ENCODE assay signal across 32 cellular contexts in genomic region chr9:25814023-25814422, GRCh38.
"Had no signal": no experiment of that assay in that cellular context is flagged by ENCODE, and none has a peak within 500 bp of the region (broad histone marks: within the 10 kb centered on the region; RNA-seq: fewer than 3 reads in every experiment).

No MANE protein-coding gene starts in this region.

- H3K9ac ChIP-seq: KMS-11 had no signal

- ATAC-seq: activated CD4-positive, alpha-beta T cell treated with anti-CD3 and anti-CD28 coated beads for 36 hours; activated naive CD4-positive, alpha-beta T cell treated with anti-CD3 and anti-CD28 coated beads, Interleukin-2, amount 50 U/mL, for 72 hours; activated T-cell treated with anti-CD3 and anti-CD28 coated beads, Interleukin-2, amount 50 U/mL, for 4 hours; body of pancreas; Right ventricle myocardium inferior; SK-N-SH treated with all-trans-retinoic acid at 6 μM for 48 hours had no signal

- H2AFZ ChIP-seq: PC-9 had no signal

- DNase-seq: activated CD4-positive, alpha-beta memory T cell treated with anti-CD3 and anti-CD28 coated beads for 36 hours; activated CD4-positive, alpha-beta T cell treated with anti-CD3 and anti-CD28 coated beads for 36 hours; activated CD4-positive, alpha-beta T cell treated with anti-CD3 and anti-CD28 coated beads, Interleukin-2, amount 50 U/mL, for 1 hour; activated CD8-positive, alpha-beta memory T cell treated with anti-CD3 and anti-CD28 coated beads, Interleukin-2, amount 50 U/mL, for 4 hours; activated gamma-delta T cell treated with Interleukin-2 at 50 U/mL for 16 hours; activated naive CD4-positive, alpha-beta T cell treated with anti-CD3 and anti-CD28 coated beads for 36 hours; activated T-cell treated with anti-CD3 and anti-CD28 coated beads for 4 hours; activated T-cell treated with anti-CD3 and anti-CD28 coated beads, Interleukin-2, amount 50 U/mL, for 4 hours; adrenal gland; body of pancreas; MM.1S; NCI-H1048; NCI-H1105 treated with DMSO at 0.1 percent for 48 hours; NCI-H1436; NCI-H1694; NCI-H1930; NCI-H2081 treated with DMSO at 0.1 percent for 48 hours; NCI-H226; NCI-H446 treated with DMSO at 0.1 percent for 48 hours; NCI-H524; NCI-H69; NCI-H82; PC-9; SIG-M5; T1000 had no signal

- H3K4me2 ChIP-seq: KMS-11, PC-9 had no signal

- H3K27me3 Mint-ChIP-seq: activated CD4-positive, alpha-beta memory T cell treated with anti-CD3 and anti-CD28 coated beads for 36 hours; activated CD4-positive, alpha-beta T cell treated with anti-CD3 and anti-CD28 coated beads for 36 hours had no signal

- H3K36me3 ChIP-seq: adrenal gland, breast epithelium had no signal

- H3K4me3 ChIP-seq: adrenal gland, body of pancreas, breast epithelium, PC-9 had no signal

- H3K27ac ChIP-seq: adrenal gland, body of pancreas, breast epithelium, KMS-11, PC-9, RWPE1 had no signal

- H3K9me3 ChIP-seq: adrenal gland, body of pancreas, breast epithelium had no signal

- H3K4me3 Mint-ChIP-seq: activated CD4-positive, alpha-beta memory T cell treated with anti-CD3 and anti-CD28 coated beads for 36 hours; activated CD4-positive, alpha-beta T cell treated with anti-CD3 and anti-CD28 coated beads for 36 hours; activated naive CD4-positive, alpha-beta T cell treated with anti-CD3 and anti-CD28 coated beads for 36 hours; activated T-cell treated with anti-CD3 and anti-CD28 coated beads, Interleukin-2, amount 50 U/mL, for 4 hours; activated T-helper 1 cell treated with anti-CD3 and anti-CD28 coated beads, Interleukin-12 subunit alpha, Interleukin-12 subunit beta, Interleukin-2, Interleukin-4 antibody, amounts not matched to agents 30 ng/mL and 10 ng/mL and 1 ng/mL, durations not matched to agents 14 hours and 24 hours and 36 hours had no signal

- H3K4me1 Mint-ChIP-seq: activated CD4-positive, alpha-beta T cell treated with anti-CD3 and anti-CD28 coated beads for 36 hours had no signal

- H3K27ac Mint-ChIP-seq: activated CD4-positive, alpha-beta memory T cell treated with anti-CD3 and anti-CD28 coated beads for 36 hours; activated CD4-positive, alpha-beta T cell treated with anti-CD3 and anti-CD28 coated beads for 36 hours; activated naive CD4-positive, alpha-beta T cell treated with anti-CD3 and anti-CD28 coated beads for 36 hours; activated naive CD4-positive, alpha-beta T cell treated with anti-CD3 and anti-CD28 coated beads, Interleukin-2, amount 50 U/mL, for 72 hours; activated T-helper 1 cell treated with anti-CD3 and anti-CD28 coated beads, Interleukin-12 subunit alpha, Interleukin-12 subunit beta, Interleukin-2, Interleukin-4 antibody, amounts not matched to agents 30 ng/mL and 10 ng/mL and 1 ng/mL, durations not matched to agents 14 hours and 24 hours and 36 hours had no signal

- H3K27me3 ChIP-seq: adrenal gland, body of pancreas, breast epithelium had no signal

- H3K36me3 Mint-ChIP-seq: activated CD4-positive, alpha-beta memory T cell treated with anti-CD3 and anti-CD28 coated beads for 36 hours; activated naive CD4-positive, alpha-beta T cell treated with anti-CD3 and anti-CD28 coated beads, Interleukin-2, amount 50 U/mL, for 72 hours had no signal
